Comparison of ENCODE assay signal across 1 cellular context in the genomic region with DNA sequence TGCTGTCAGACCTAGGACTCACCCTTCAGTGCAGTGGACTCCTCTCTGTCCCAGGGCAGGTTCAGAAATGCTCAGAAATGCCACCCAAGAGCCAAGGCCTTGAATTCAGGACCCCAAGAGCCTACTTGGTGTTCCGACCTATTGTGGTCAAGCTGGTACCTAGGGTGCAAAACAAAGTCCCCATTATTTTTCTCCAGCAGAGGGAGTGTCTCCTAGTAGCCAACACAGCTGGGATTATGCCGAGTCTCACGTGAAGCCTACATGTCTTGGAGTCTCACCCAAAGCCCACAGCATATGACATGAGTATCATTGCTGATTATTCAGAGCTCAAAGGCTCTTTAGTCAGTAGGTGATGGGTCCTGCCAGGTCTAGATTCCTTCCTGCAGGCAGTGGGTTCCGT.
TF ChIP-seq lines count a peak whose summit lies in the region.

No MANE protein-coding gene starts in this region.

TF ChIP-seq in GM23338, 12 proteins besides CTCF, POLR2A, EP300 and RAD21 (continued from another document):
- TF ChIP-seq, protein P1, sequence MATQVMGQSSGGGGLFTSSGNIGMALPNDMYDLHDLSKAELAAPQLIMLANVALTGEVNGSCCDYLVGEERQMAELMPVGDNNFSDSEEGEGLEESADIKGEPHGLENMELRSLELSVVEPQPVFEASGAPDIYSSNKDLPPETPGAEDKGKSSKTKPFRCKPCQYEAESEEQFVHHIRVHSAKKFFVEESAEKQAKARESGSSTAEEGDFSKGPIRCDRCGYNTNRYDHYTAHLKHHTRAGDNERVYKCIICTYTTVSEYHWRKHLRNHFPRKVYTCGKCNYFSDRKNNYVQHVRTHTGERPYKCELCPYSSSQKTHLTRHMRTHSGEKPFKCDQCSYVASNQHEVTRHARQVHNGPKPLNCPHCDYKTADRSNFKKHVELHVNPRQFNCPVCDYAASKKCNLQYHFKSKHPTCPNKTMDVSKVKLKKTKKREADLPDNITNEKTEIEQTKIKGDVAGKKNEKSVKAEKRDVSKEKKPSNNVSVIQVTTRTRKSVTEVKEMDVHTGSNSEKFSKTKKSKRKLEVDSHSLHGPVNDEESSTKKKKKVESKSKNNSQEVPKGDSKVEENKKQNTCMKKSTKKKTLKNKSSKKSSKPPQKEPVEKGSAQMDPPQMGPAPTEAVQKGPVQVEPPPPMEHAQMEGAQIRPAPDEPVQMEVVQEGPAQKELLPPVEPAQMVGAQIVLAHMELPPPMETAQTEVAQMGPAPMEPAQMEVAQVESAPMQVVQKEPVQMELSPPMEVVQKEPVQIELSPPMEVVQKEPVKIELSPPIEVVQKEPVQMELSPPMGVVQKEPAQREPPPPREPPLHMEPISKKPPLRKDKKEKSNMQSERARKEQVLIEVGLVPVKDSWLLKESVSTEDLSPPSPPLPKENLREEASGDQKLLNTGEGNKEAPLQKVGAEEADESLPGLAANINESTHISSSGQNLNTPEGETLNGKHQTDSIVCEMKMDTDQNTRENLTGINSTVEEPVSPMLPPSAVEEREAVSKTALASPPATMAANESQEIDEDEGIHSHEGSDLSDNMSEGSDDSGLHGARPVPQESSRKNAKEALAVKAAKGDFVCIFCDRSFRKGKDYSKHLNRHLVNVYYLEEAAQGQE (IDR thresholded peaks at IDR 0.05; ENCODE audit: unreplicated experiment), result no peak
- TF ChIP-seq, protein P2, sequence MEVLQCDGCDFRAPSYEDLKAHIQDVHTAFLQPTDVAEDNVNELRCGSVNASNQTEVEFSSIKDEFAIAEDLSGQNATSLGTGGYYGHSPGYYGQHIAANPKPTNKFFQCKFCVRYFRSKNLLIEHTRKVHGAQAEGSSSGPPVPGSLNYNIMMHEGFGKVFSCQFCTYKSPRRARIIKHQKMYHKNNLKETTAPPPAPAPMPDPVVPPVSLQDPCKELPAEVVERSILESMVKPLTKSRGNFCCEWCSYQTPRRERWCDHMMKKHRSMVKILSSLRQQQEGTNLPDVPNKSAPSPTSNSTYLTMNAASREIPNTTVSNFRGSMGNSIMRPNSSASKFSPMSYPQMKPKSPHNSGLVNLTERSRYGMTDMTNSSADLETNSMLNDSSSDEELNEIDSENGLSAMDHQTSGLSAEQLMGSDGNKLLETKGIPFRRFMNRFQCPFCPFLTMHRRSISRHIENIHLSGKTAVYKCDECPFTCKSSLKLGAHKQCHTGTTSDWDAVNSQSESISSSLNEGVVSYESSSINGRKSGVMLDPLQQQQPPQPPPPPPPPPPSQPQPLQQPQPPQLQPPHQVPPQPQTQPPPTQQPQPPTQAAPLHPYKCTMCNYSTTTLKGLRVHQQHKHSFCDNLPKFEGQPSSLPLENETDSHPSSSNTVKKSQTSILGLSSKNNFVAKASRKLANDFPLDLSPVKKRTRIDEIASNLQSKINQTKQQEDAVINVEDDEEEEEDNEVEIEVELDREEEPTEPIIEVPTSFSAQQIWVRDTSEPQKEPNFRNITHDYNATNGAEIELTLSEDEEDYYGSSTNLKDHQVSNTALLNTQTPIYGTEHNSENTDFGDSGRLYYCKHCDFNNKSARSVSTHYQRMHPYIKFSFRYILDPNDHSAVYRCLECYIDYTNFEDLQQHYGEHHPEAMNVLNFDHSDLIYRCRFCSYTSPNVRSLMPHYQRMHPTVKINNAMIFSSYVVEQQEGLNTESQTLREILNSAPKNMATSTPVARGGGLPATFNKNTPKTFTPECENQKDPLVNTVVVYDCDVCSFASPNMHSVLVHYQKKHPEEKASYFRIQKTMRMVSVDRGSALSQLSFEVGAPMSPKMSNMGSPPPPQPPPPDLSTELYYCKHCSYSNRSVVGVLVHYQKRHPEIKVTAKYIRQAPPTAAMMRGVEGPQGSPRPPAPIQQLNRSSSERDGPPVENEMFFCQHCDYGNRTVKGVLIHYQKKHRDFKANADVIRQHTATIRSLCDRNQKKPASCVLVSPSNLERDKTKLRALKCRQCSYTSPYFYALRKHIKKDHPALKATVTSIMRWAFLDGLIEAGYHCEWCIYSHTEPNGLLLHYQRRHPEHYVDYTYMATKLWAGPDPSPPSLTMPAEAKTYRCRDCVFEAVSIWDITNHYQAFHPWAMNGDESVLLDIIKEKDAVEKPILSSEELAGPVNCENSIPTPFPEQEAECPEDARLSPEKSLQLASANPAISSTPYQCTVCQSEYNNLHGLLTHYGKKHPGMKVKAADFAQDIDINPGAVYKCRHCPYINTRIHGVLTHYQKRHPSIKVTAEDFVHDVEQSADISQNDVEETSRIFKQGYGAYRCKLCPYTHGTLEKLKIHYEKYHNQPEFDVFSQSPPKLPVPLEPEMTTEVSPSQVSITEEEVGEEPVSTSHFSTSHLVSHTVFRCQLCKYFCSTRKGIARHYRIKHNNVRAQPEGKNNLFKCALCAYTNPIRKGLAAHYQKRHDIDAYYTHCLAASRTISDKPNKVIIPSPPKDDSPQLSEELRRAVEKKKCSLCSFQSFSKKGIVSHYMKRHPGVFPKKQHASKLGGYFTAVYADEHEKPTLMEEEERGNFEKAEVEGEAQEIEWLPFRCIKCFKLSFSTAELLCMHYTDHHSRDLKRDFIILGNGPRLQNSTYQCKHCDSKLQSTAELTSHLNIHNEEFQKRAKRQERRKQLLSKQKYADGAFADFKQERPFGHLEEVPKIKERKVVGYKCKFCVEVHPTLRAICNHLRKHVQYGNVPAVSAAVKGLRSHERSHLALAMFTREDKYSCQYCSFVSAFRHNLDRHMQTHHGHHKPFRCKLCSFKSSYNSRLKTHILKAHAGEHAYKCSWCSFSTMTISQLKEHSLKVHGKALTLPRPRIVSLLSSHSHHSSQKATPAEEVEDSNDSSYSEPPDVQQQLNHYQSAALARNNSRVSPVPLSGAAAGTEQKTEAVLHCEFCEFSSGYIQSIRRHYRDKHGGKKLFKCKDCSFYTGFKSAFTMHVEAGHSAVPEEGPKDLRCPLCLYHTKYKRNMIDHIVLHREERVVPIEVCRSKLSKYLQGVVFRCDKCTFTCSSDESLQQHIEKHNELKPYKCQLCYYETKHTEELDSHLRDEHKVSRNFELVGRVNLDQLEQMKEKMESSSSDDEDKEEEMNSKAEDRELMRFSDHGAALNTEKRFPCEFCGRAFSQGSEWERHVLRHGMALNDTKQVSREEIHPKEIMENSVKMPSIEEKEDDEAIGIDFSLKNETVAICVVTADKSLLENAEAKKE (CRISPR knock-in tag; IDR thresholded peaks at IDR 0.05), result no peak
- TF ChIP-seq EZH2 (IDR thresholded peaks at IDR 0.05; ENCODE audit: low read depth, unreplicated experiment) (no peak), POLR2AphosphoS5 (IDR thresholded peaks at IDR 0.05; ENCODE audit: low read depth) (no peak), STAT1 (IDR thresholded peaks at IDR 0.05; ENCODE audit: unreplicated experiment) (no peak), JUNB (IDR thresholded peaks at IDR 0.05; ENCODE audit: unreplicated experiment) (no peak)
